8 cellular contexts compared by ENCODE assay signal in the genomic region with DNA sequence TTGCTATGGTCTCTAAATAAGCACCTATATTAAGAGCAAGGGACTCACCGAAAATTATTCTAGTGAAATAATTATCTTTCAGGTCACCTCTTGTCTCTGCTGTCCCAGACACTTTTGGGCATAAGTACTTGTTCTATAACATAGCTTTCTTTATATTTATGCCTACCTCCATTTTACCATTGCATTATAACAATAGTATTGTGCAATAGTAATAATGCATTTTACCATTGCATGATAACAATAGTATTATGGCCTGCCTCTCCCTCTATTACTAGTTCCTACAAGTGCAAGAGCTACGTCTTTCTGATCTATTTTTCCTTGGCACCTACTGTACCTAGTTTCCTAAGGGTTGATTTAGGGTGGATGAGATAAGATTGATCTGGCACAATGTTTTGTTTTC.
"Had no signal": no experiment of that assay in that cellular context is flagged by ENCODE, and none has a peak within 500 bp of the region (broad histone marks: within the 10 kb centered on the region; RNA-seq: fewer than 3 reads in every experiment).

No MANE protein-coding gene starts in this region.

- FAIRE-seq: G401.6, GM12878, GM12891, GM12892, GM18507, GM19239 had no signal

- DNase-seq: GDM1, GF-D8 had no signal

- ATAC-seq: GM12878 had no signal

- H3K4me3 ChIP-seq: GM12878 had no signal
